17 cellular contexts compared by ENCODE assay signal in the genomic region with DNA sequence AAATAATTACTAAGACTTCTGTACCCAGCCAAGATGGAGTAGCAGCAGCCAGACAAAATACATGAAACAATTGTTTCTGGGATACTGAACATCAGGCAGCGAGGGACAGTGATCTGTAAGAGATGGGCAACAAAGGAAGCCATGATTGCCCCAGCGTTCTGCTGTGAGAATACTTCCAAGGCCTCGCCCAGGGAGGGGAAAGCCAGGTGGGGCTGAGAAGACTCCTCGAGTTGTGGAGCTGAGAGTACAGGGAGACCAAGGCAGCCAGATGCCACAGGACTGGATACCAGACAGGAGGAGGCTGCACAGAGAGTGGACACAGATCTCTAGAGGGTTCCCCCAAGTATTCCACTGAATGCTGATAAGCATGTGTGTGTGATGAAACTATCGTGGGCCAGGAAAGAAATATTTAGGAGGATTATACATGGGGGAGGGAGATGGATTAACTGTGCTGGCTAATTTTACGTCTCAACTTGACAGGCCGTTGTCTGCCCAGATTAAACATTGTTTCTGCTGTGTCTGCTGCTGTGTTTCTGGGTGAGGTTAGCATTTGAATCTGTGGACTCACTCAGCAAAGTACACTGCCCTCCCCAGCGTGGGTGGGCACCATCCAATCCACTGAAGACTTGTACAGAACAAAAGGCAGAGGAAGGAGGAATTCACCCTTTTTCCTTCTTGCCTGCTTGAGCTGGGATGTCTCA. TPM values are rescaled to one million over a fixed set of nuclear protein-coding genes. Genes with fewer than 3 reads are reported as not detected.
DNase-seq lines count a peak whose midpoint lies in the region; ATAC-seq and TF ChIP-seq lines count a peak whose summit lies in the region.
"Had no signal": no experiment of that assay in that cellular context is flagged by ENCODE, and none has a peak within 500 bp of the region (broad histone marks: within the 10 kb centered on the region; RNA-seq: fewer than 3 reads in every experiment).

No MANE protein-coding gene starts in this region.

- no peak overlapping the region for H2BK5ac ChIP-seq in IMR-90 (ENCODE audit: low read depth, low read length, poor library complexity, severe bottlenecking)

- ATAC-seq in IMR-90 (ENCODE audit: low read depth) (peak; percentile 18; the same call in 1 of the 2 replicates), foreskin keratinocyte (peak; percentile 8)

- no peaks in the 10 kb centered on the region for H3K79me2 ChIP-seq in osteoblast (ENCODE audit: insufficient read depth, low read length)

- dilution Hi-C loops in IMR-90 (cut with HindIII; ENCODE audit: low sequenced_read_pairs, unreplicated experiment): no loop called here

- CTCF ChIA-PET in IMR-90 (lab: Yijun Ruan, JAX): no interaction called here

- H2AFZ ChIP-seq in IMR-90 (replicated peaks; ENCODE audit: low read length, poor library complexity) (no peak overlapping the region), osteoblast (ENCODE audit: low read length) (peak overlapping the region; percentile 39)
- H2AFZ ChIP-seq: GM23248, PC-9 had no signal

- H3K9me3 ChIP-seq in IMR-90 (ENCODE audit: control insufficient read depth, insufficient read depth, low read length): peaks cover 3% of the 10 kb centered on the region; the same call in 1 of the 2 replicates
- H3K9me3 ChIP-seq in osteoblast (ENCODE audit: low read depth, low read length): peaks cover 2% of the 10 kb centered on the region

- H3K4me2 ChIP-seq in IMR-90 (ENCODE audit: low read depth, low read length): no peak overlapping the region
- H3K4me2 ChIP-seq in osteoblast (ENCODE audit: insufficient read depth, low read length): no peak overlapping the region
- H3K4me2 ChIP-seq: PC-9 had no signal

- H3K4me1 ChIP-seq in IMR-90 (ENCODE audit: control insufficient read depth, insufficient read depth, low read length): peaks cover 4% of the 10 kb centered on the region
- H3K4me1 ChIP-seq in foreskin keratinocyte: no peaks in the 10 kb centered on the region
- H3K4me1 ChIP-seq in osteoblast (ENCODE audit: insufficient read depth, low read length): peaks cover 7% of the 10 kb centered on the region

- no peaks in the 10 kb centered on the region for H3K36me3 ChIP-seq in IMR-90 (ENCODE audit: control insufficient read depth, insufficient read depth, low read length)
- H3K36me3 ChIP-seq in osteoblast (ENCODE audit: insufficient read depth, low read length): no peaks in the 10 kb centered on the region

- WGBS in IMR-90 (ENCODE audit: extremely low coverage in 2 of 2, insufficient read length in 1 of 2), 2 experiments: 79% methylated on average over 5 of the region's 8 CpGs; no CpG with 5 or more reads in 1 of the 2 experiments

- H4K91ac ChIP-seq in IMR-90 (ENCODE audit: insufficient read depth, low read depth, low read length): no peak overlapping the region

- TF ChIP-seq CTCF in IMR-90 (conservative IDR thresholded peaks at IDR 0.05; ENCODE audit: low read depth, low read length) (no peak), foreskin keratinocyte (conservative IDR thresholded peaks at IDR 0.05) (no peak), osteoblast (IDR thresholded peaks at IDR 0.05; ENCODE audit: extremely low read depth, low read depth, low read length) (no peak)

- in situ Hi-C loops in IMR-90 (cut with MboI; ENCODE audit: low sequenced_read_pairs): no loop called here

- no peak overlapping the region for H4K8ac ChIP-seq in IMR-90 (ENCODE audit: low read depth in 2 of 2, low read length in 2 of 2)

- H3K18ac ChIP-seq in IMR-90 (ENCODE audit: low read depth, low read length): no peak overlapping the region

- TF ChIP-seq RAD21 in IMR-90 (IDR thresholded peaks at IDR 0.05; ENCODE audit: low read length): no peak

- H3K4me3 ChIP-seq in IMR-90 (ENCODE audit: insufficient read depth, low read depth, low read length) (no peak overlapping the region), osteoblast (ENCODE audit: insufficient read depth, low read length) (no peak overlapping the region)
- H3K4me3 ChIP-seq: GM23248, PC-9 had no signal

- H2BK15ac ChIP-seq in IMR-90 (ENCODE audit: low read depth, low read length): no peak overlapping the region

- intact Hi-C loops in IMR-90 (cut with micrococcal nuclease): no loop called here

- POLR2A ChIA-PET in IMR-90 (lab: Charles Lee; ENCODE audit: unreplicated experiment): no interaction called here

- no peak overlapping the region for H2AK9ac ChIP-seq in IMR-90 (replicated peaks; ENCODE audit: low read depth, low read length, poor library complexity)

- no peak overlapping the region for H3K23ac ChIP-seq in IMR-90 (ENCODE audit: low read depth, low read length)

- no peak overlapping the region for H3K4ac ChIP-seq in IMR-90 (ENCODE audit: low read depth, low read length)

- H4K5ac ChIP-seq in IMR-90 (ENCODE audit: low read depth, low read length): no peak overlapping the region

- no peak overlapping the region for H2BK120ac ChIP-seq in IMR-90 (ENCODE audit: low read depth, low read length)

- DNase-seq in AG20443 (ENCODE audit: low spot score) (peak; percentile 4), IMR-90 (no peak), foreskin keratinocyte (no peak), osteoblast (ENCODE audit: insufficient read length, low spot score, missing footprints) (peak; percentile 47), dedifferentiated amniotic fluid mesenchymal stem cell (ENCODE audit: extremely low spot score) (no peak), NCI-H2227 treated with DMSO at 0.1 percent for 48 hours (lab: John Stamatoyannopoulos, UW) (no peak)
- DNase-seq in stimulated activated CD4-positive, alpha-beta T cell treated with anti-CD3 and anti-CD28 coated beads, Interleukin-2, amount 100 ng/mL, for 24 hours: no peak
- DNase-seq: CD4-positive, CD25-positive, alpha-beta regulatory T cell; GM23248; KBM-7; NCI-H1048; NCI-H146; NCI-H226; NCI-H526 treated with DMSO at 0.1 percent for 48 hours; PC-9 had no signal

- peaks cover 3% of the 10 kb centered on the region; the same call in 1 of the 2 replicates for H3K27me3 ChIP-seq in IMR-90 (ENCODE audit: control insufficient read depth, insufficient read depth, low read length)
- H3K27me3 ChIP-seq in foreskin keratinocyte: peaks cover 6% of the 10 kb centered on the region
- no peaks in the 10 kb centered on the region for H3K27me3 ChIP-seq in osteoblast (ENCODE audit: insufficient read depth, low read length)

- H3K9me1 ChIP-seq in IMR-90 (ENCODE audit: insufficient read depth, low read length): peaks cover 5% of the 10 kb centered on the region; the same call in 1 of the 2 replicates

- H3K27ac ChIP-seq in IMR-90 (ENCODE audit: insufficient read depth, low read length): no peak overlapping the region
- no peak overlapping the region for H3K27ac ChIP-seq in foreskin keratinocyte
- H3K27ac ChIP-seq in osteoblast (ENCODE audit: low read depth, low read length): no peak overlapping the region
- H3K27ac ChIP-seq: GM23248, HL-60, PC-9 had no signal

- no peak overlapping the region for H3K9ac ChIP-seq in IMR-90 (ENCODE audit: low read depth, low read length)
- H3K9ac ChIP-seq: GM23248 had no signal

- no peak overlapping the region for H3K14ac ChIP-seq in IMR-90 (replicated peaks; ENCODE audit: low read depth, low read length)

- H3K79me1 ChIP-seq in IMR-90 (ENCODE audit: low read depth in 1 of 2, low read length in 2 of 2): no peaks in the 10 kb centered on the region

- TF ChIP-seq POLR2A in IMR-90 (IDR thresholded peaks at IDR 0.05; ENCODE audit: low read depth, low read length): no peak

- BruUV-seq in IMR-90 (replicated peaks; lab: Mats Ljungman, UMichigan): no TSS peak

- H2BK20ac ChIP-seq in IMR-90 (ENCODE audit: low read depth, low read length): no peak overlapping the region

- no peak overlapping the region for H2AK5ac ChIP-seq in IMR-90 (ENCODE audit: low read depth, low read length)

- H4K20me1 ChIP-seq in IMR-90 (ENCODE audit: insufficient read depth, low read length): no peaks in the 10 kb centered on the region
- H4K20me1 ChIP-seq in osteoblast (ENCODE audit: insufficient read depth, low read length): no peaks in the 10 kb centered on the region

- H3K56ac ChIP-seq in IMR-90 (ENCODE audit: extremely low read depth, insufficient read depth, low read length): no peak overlapping the region

TF ChIP-seq in IMR-90, 13 proteins besides CTCF, POLR2A, EP300 and RAD21 (continues in another document):
- TF ChIP-seq USF2 (IDR thresholded peaks at IDR 0.05; ENCODE audit: low read depth, low read length) (no peak), BHLHE40 (IDR thresholded peaks at IDR 0.05; ENCODE audit: low read depth, low read length) (no peak), CEBPB (IDR thresholded peaks at IDR 0.05; ENCODE audit: low read depth, low read length) (no peak), RCOR1 (IDR thresholded peaks at IDR 0.05; ENCODE audit: insufficient replicate concordance, low read length) (no peak)

RNA-seq across cellular contexts. Expression of gene LIMS2, which starts 10.2 kb away (rescaled TPM):
- total RNA-seq in IMR-90 (2012; rRNA removed) (1.1 and 1.3 TPM in 2 replicates), foreskin keratinocyte (0.17 and 0.18 TPM in 2 replicates), osteoblast (11.2 and 14.8 TPM in 2 replicates)
- polyA plus RNA-seq in IMR-90 (2012; rRNA removed) (17.8 and 18.8 TPM in 2 replicates), foreskin keratinocyte (0.24 and 0.30 TPM in 2 replicates)
- 22.3 and 23.6 TPM in 2 replicates for polyA plus RNA-seq in IMR-90 (2012; cell fraction: cytosol; rRNA removed)
- polyA plus RNA-seq in IMR-90 (2012; cell fraction: nucleus; rRNA removed; ENCODE audit: low replicate concordance): 69.0 and 120 TPM in 2 replicates

RNA-seq across cellular contexts. Expression of gene SFT2D3, which starts 15.7 kb away (rescaled TPM):
- total RNA-seq in IMR-90 (2012; rRNA removed) (2.5 and 3.9 TPM in 2 replicates), foreskin keratinocyte (2.3 and 2.4 TPM in 2 replicates), osteoblast (5.8 and 6.5 TPM in 2 replicates)
- polyA plus RNA-seq in IMR-90 (2012; rRNA removed) (3.1 TPM in 2 replicates), foreskin keratinocyte (1.7 and 2.0 TPM in 2 replicates)
- polyA plus RNA-seq in IMR-90 (2012; cell fraction: cytosol; rRNA removed): 1.4 and 1.8 TPM in 2 replicates
- 1.3 TPM in 2 replicates for polyA plus RNA-seq in IMR-90 (2012; cell fraction: nucleus; rRNA removed; ENCODE audit: low replicate concordance)
- polyA plus RNA-seq: GM23248 had no signal

RNA-seq across cellular contexts. Expression of gene GPR17, which starts 39.6 kb away (rescaled TPM):
- total RNA-seq in IMR-90 (2012; rRNA removed): not detected in 2 replicates
- polyA plus RNA-seq in IMR-90 (2012; rRNA removed): not detected in 2 replicates
- polyA plus RNA-seq in IMR-90 (2012; cell fraction: cytosol; rRNA removed): not detected in 2 replicates
- polyA plus RNA-seq in IMR-90 (2012; cell fraction: nucleus; rRNA removed; ENCODE audit: low replicate concordance): 0.04 TPM in 1 of 2 replicates, not detected in the other
- not detected in 2 replicates for total RNA-seq in foreskin keratinocyte
- polyA plus RNA-seq in foreskin keratinocyte: not detected in 2 replicates
- total RNA-seq in osteoblast: not detected in 2 replicates
- total RNA-seq: CD4-positive, CD25-positive, alpha-beta regulatory T cell; G401; GM23248; PC-9 had no signal
- polyA plus RNA-seq: CD4-positive, CD25-positive, alpha-beta regulatory T cell had no signal

Comparison
In these comparisons a context has a peak if more than half of its experiments do, and no peak if none do; other contexts are left out.
1. DNase-seq: peak in AG20443 (single experiment) and osteoblast (single experiment); none in IMR-90 (single experiment), foreskin keratinocyte (0 of 2), dedifferentiated amniotic fluid mesenchymal stem cell (single experiment), NCI-H2227 treated with DMSO at 0.1 percent for 48 hours (single experiment) and stimulated activated CD4-positive, alpha-beta T cell treated with anti-CD3 and anti-CD28 coated beads, Interleukin-2, amount 100 ng/mL, for 24 hours (0 of 2).